In the genomic region with DNA sequence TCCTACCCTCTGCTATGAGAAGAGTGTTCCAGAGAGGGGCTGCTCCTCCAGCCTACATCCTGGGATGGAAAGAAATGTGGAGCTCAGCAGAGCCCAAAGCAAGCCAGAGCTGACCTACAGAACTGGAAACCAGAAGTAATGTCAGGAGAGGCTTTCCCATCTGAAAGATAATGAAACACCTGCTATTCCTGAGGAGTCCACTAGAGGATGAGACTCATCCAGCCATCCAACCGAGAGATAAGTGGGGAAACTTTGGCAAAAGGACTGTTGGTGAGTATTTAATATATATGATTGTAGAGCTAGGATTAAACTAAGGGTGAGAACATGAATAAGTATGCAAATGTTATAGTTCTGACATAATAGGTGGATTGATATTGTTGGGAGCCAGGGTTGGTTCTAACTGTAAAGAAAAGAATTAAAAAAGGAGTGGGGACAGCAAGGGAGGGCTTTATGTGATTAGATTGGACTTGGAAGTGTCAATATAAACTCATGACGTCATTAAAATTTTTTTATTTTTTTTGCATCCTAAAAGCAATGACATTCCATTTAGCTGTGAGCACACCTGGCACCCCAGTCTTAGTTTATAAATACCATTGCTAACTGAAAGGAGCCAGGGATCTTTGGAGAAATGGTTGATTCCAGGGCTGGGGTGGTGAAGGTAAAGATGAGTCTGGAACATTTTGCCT, we compare ENCODE assay signal across 10 cellular contexts.
DNase-seq lines count a peak whose midpoint lies in the region; ATAC-seq, FAIRE-seq and TF ChIP-seq lines count a peak whose summit lies in the region.
"Had no signal": no experiment of that assay in that cellular context is flagged by ENCODE, and none has a peak within 500 bp of the region (broad histone marks: within the 10 kb centered on the region; RNA-seq: fewer than 3 reads in every experiment).

No MANE protein-coding gene starts in this region.

- H3K27me3 ChIP-seq in Peyer's patch: no peaks in the 10 kb centered on the region
- H3K27me3 ChIP-seq in foreskin keratinocyte: no peaks in the 10 kb centered on the region

- peak; percentile 89 for FAIRE-seq in G401.6 (lab: Jason Lieb, UNC)

- H3K36me3 ChIP-seq in Peyer's patch: no peaks in the 10 kb centered on the region

- no peak overlapping the region for H3K27ac ChIP-seq in 22Rv1
- H3K27ac ChIP-seq in Peyer's patch: no peak overlapping the region
- no peak overlapping the region for H3K27ac ChIP-seq in foreskin keratinocyte

- no peak for DNase-seq in Peyer's patch
- no peak for DNase-seq in foreskin keratinocyte
- no peak for DNase-seq in NCI-H2196 (lab: John Stamatoyannopoulos, UW; ENCODE audit: unreplicated experiment)
- DNase-seq: NCI-H1417 treated with DMSO at 0.1 percent for 48 hours; stimulated activated CD4-positive, alpha-beta T cell treated with anti-CD3 and anti-CD28 coated beads, Interleukin-2, amount 100 ng/mL, for 48 hours had no signal

- no peaks in the 10 kb centered on the region for H3K9me3 ChIP-seq in Peyer's patch

- TF ChIP-seq CTCF in 22Rv1 (IDR thresholded peaks at IDR 0.05): peak; percentile 68
- TF ChIP-seq CTCF in Peyer's patch (IDR thresholded peaks at IDR 0.05): peak in 4 of 6 experiments; percentile 23 to 44 (median 36)
- peak; percentile 50 for TF ChIP-seq CTCF in foreskin keratinocyte (conservative IDR thresholded peaks at IDR 0.05)

- ATAC-seq in foreskin keratinocyte (peak; percentile 49), GM18858 (IDR thresholded peaks at IDR 0.05; ENCODE audit: unreplicated experiment) (no peak), GM21528 (IDR thresholded peaks at IDR 0.05; ENCODE audit: low FRiP score, unreplicated experiment) (no peak), HG03342 (IDR thresholded peaks at IDR 0.05; ENCODE audit: unreplicated experiment) (no peak)

- H3K4me1 ChIP-seq in Peyer's patch (no peaks in the 10 kb centered on the region), foreskin keratinocyte (peaks cover 6% of the 10 kb centered on the region)

- no peak overlapping the region for H3K4me3 ChIP-seq in Peyer's patch

- TF ChIP-seq POLR2A in Peyer's patch (IDR thresholded peaks at IDR 0.05): no peak
